ENCODE assay signal across 8 cellular contexts in genomic region chr12:119667577-119668314, GRCh38. TPM values are rescaled to one million over a fixed set of nuclear protein-coding genes. Genes with fewer than 3 reads are reported as not detected.
DNase-seq lines count a peak whose midpoint lies in the region; ATAC-seq and TF ChIP-seq lines count a peak whose summit lies in the region.

A gene with protein sequence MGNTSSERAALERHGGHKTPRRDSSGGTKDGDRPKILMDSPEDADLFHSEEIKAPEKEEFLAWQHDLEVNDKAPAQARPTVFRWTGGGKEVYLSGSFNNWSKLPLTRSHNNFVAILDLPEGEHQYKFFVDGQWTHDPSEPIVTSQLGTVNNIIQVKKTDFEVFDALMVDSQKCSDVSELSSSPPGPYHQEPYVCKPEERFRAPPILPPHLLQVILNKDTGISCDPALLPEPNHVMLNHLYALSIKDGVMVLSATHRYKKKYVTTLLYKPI (plus strand): TSS chr12:119668133. CDS start chr12:119668245, 112 bp downstream.

- peaks cover 32 to 69% (median 64%) of the 10 kb centered on the region in 6 donors for H3K4me1 ChIP-seq in spleen

- intact Hi-C loops in spleen (cut with DNase I; ENCODE audit: low total_unique reads): no loop called here

- ATAC-seq in GM18909 (IDR thresholded peaks at IDR 0.05; ENCODE audit: poor library complexity, unreplicated experiment) (peak; percentile 97), HG03175 (IDR thresholded peaks at IDR 0.05; ENCODE audit: unreplicated experiment) (peak; percentile 96), WTC11 (peak; percentile 96)

- H3K27me3 Mint-ChIP-seq in WTC11 (ENCODE audit: low read depth) (peaks cover 3% of the 10 kb centered on the region), immature natural killer cell (ENCODE audit: low read depth in 3 of 3) (peaks cover 0 to 7% (median 6%) of the 10 kb centered on the region in 3 donors)

- no peaks in the 10 kb centered on the region for H3K9me3 Mint-ChIP-seq in WTC11
- H3K9me3 Mint-ChIP-seq in immature natural killer cell: no peaks in the 10 kb centered on the region

- H3K9me3 ChIP-seq in spleen: no peaks in the 10 kb centered on the region

- peak in 1 of 3 donors; percentile 44 for TF ChIP-seq POLR2A in spleen (IDR thresholded peaks at IDR 0.05)

- TF ChIP-seq CTCF in AG09319 (IDR thresholded peaks at IDR 0.05; ENCODE audit: low read depth, low read length): peak; percentile 69
- TF ChIP-seq CTCF in WTC11 (IDR thresholded peaks at IDR 0.05): peak; percentile 50
- peak; percentile 69 for TF ChIP-seq CTCF in cardiac fibroblast (IDR thresholded peaks at IDR 0.05; ENCODE audit: low read depth, low read length)
- peak; percentile 79 to 99 (median 97) for TF ChIP-seq CTCF in spleen (IDR thresholded peaks at IDR 0.05 in 8 of 11, conservative IDR thresholded peaks at IDR 0.05 in 3 of 11)

- H3K27ac Mint-ChIP-seq in WTC11: peak within 1 kb of the TSS; percentile 85
- H3K27ac Mint-ChIP-seq in immature natural killer cell: peak within 1 kb of the TSS; percentile 74 to 94 (median 93)

- H3K27me3 ChIP-seq in spleen (replicated peaks in 1 of 7): no peaks in the 10 kb centered on the region

- CTCF ChIA-PET in WTC11 (lab: Charles Lee): interaction anchor here (0.6 to 2.0 kb wide), 19 partner anchors 9 to 511 kb away, joined by 3 to 20 read pairs (median 3); no protein-coding TSS in a partner anchor

- POLR2A ChIA-PET in WTC11 (lab: Charles Lee): interaction anchor here (0.5 kb wide), 1 partner anchor 10 kb away, joined by 4 read pairs; no protein-coding TSS in a partner anchor

- peak within 1 kb of the TSS; percentile 92 to 99 (median 97) for H3K27ac ChIP-seq in spleen

- peak; percentile 93 for DNase-seq in AG09319 (ENCODE audit: extremely low read depth, low read depth)
- peak; percentile 98 for DNase-seq in NCI-H2227 treated with DMSO at 0.1 percent for 48 hours (lab: John Stamatoyannopoulos, UW)
- DNase-seq in WTC11 (ENCODE audit: low spot score): peak; percentile 96
- peak; percentile 97 to 98 for DNase-seq in cardiac fibroblast (ENCODE audit: low read depth in 2 of 2)
- peak; percentile 97 to 98 (median 98) for DNase-seq in immature natural killer cell
- DNase-seq in spleen: peak; percentile 99

- H3K4me1 Mint-ChIP-seq in WTC11: peaks cover 13% of the 10 kb centered on the region
- peaks cover 43 to 66% of the 10 kb centered on the region in 2 donors for H3K4me1 Mint-ChIP-seq in immature natural killer cell

- peaks cover 2 to 34% (median 19%) of the 10 kb centered on the region in 6 donors for H3K36me3 ChIP-seq in spleen

- peak within 1 kb of the TSS; percentile 93 for H3K4me3 Mint-ChIP-seq in WTC11
- peak within 1 kb of the TSS; percentile 84 to 93 (median 90) for H3K4me3 Mint-ChIP-seq in immature natural killer cell

- H3K36me3 Mint-ChIP-seq in WTC11 (peaks cover 29% of the 10 kb centered on the region), immature natural killer cell (peaks cover 0 to 14% (median 8%) of the 10 kb centered on the region in 3 donors)

- peak within 1 kb of the TSS; percentile 97 to 98 for H3K4me3 ChIP-seq in cardiac fibroblast (replicated peaks in 1 of 2; ENCODE audit: low read depth in 2 of 2, low read length in 2 of 2)
- peak within 1 kb of the TSS; percentile 68 to 94 (median 88) for H3K4me3 ChIP-seq in spleen

- 0 to 1% (median 1%) methylated on average over 31 to 68 of the region's 68 CpGs for WGBS in spleen, 5 donors

TF ChIP-seq in WTC11, 78 proteins besides CTCF, POLR2A, EP300 and RAD21 (continues in another document):
- TF ChIP-seq GTF2I (CRISPR knock-in tag; conservative IDR thresholded peaks at IDR 0.05) (no peak), NR1H2 (CRISPR knock-in tag; IDR thresholded peaks at IDR 0.05) (no peak), CBFB (CRISPR knock-in tag; IDR thresholded peaks at IDR 0.05; ENCODE audit: low read depth) (no peak), SOX15 (CRISPR knock-in tag; IDR thresholded peaks at IDR 0.05) (no peak), ZBTB43 (CRISPR knock-in tag; IDR thresholded peaks at IDR 0.05) (no peak), ZNF423 (CRISPR knock-in tag; IDR thresholded peaks at IDR 0.05) (no peak), ATF1 (CRISPR knock-in tag; IDR thresholded peaks at IDR 0.05) (no peak), ZNF138 (CRISPR knock-in tag; conservative IDR thresholded peaks at IDR 0.05) (no peak), ZNF396 (CRISPR knock-in tag; IDR thresholded peaks at IDR 0.05; ENCODE audit: borderline replicate concordance) (no peak), IRF2 (CRISPR knock-in tag; IDR thresholded peaks at IDR 0.05; ENCODE audit: borderline replicate concordance, low read depth) (no peak), SP1 (CRISPR knock-in tag; conservative IDR thresholded peaks at IDR 0.05) (no peak; the same call in none of the 2 replicates), E2F5 (CRISPR knock-in tag; IDR thresholded peaks at IDR 0.05) (no peak), NFYB (CRISPR knock-in tag; conservative IDR thresholded peaks at IDR 0.05; ENCODE audit: low read depth) (no peak), ELF4 (CRISPR knock-in tag; IDR thresholded peaks at IDR 0.05; ENCODE audit: low read depth) (no peak)
- TF ChIP-seq, protein P1, sequence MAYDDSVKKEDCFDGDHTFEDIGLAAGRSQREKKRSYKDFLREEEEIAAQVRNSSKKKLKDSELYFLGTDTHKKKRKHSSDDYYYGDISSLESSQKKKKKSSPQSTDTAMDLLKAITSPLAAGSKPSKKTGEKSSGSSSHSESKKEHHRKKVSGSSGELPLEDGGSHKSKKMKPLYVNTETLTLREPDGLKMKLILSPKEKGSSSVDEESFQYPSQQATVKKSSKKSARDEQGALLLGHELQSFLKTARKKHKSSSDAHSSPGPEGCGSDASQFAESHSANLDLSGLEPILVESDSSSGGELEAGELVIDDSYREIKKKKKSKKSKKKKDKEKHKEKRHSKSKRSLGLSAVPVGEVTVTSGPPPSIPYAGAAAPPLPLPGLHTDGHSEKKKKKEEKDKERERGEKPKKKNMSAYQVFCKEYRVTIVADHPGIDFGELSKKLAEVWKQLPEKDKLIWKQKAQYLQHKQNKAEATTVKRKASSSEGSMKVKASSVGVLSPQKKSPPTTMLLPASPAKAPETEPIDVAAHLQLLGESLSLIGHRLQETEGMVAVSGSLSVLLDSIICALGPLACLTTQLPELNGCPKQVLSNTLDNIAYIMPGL (CRISPR knock-in tag; IDR thresholded peaks at IDR 0.05): peak; percentile 30; the same call in 1 of the 2 replicates
- TF ChIP-seq, protein P2, sequence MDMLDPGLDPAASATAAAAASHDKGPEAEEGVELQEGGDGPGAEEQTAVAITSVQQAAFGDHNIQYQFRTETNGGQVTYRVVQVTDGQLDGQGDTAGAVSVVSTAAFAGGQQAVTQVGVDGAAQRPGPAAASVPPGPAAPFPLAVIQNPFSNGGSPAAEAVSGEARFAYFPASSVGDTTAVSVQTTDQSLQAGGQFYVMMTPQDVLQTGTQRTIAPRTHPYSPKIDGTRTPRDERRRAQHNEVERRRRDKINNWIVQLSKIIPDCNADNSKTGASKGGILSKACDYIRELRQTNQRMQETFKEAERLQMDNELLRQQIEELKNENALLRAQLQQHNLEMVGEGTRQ (CRISPR knock-in tag; IDR thresholded peaks at IDR 0.05): no peak
- TF ChIP-seq, protein P3, sequence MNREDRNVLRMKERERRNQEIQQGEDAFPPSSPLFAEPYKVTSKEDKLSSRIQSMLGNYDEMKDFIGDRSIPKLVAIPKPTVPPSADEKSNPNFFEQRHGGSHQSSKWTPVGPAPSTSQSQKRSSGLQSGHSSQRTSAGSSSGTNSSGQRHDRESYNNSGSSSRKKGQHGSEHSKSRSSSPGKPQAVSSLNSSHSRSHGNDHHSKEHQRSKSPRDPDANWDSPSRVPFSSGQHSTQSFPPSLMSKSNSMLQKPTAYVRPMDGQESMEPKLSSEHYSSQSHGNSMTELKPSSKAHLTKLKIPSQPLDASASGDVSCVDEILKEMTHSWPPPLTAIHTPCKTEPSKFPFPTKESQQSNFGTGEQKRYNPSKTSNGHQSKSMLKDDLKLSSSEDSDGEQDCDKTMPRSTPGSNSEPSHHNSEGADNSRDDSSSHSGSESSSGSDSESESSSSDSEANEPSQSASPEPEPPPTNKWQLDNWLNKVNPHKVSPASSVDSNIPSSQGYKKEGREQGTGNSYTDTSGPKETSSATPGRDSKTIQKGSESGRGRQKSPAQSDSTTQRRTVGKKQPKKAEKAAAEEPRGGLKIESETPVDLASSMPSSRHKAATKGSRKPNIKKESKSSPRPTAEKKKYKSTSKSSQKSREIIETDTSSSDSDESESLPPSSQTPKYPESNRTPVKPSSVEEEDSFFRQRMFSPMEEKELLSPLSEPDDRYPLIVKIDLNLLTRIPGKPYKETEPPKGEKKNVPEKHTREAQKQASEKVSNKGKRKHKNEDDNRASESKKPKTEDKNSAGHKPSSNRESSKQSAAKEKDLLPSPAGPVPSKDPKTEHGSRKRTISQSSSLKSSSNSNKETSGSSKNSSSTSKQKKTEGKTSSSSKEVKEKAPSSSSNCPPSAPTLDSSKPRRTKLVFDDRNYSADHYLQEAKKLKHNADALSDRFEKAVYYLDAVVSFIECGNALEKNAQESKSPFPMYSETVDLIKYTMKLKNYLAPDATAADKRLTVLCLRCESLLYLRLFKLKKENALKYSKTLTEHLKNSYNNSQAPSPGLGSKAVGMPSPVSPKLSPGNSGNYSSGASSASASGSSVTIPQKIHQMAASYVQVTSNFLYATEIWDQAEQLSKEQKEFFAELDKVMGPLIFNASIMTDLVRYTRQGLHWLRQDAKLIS (CRISPR knock-in tag; IDR thresholded peaks at IDR 0.05; ENCODE audit: borderline replicate concordance): 0 out of 2 replicates have a peak, but pooled peaks have one; percentile 59

RNA-seq across cellular contexts. Expression of the gene that starts here (rescaled TPM):
- 26.2 to 32.3 TPM (median 26.4 TPM) in 3 replicates for total RNA-seq in WTC11 (2021)
- 10 to 100 TPM; 35.8 to 48.5 (median 46.8) TPM for polyA plus RNA-seq in immature natural killer cell
- 10 to 100 TPM; 40.7 to 69.2 (median 47.4) TPM for total RNA-seq in spleen
- polyA plus RNA-seq in spleen: 10 to 100 TPM; 28.3 to 42.1 (median 39.4) TPM

Comparison
In these comparisons a context has a peak if more than half of its experiments do, and no peak if none do; other contexts are left out.
1. Peak in every context shown above with its lines: DNase-seq, ATAC-seq, H3K4me3 ChIP-seq and H3K27ac ChIP-seq.